In genomic region chr6:4958624-4959023, GRCh38 we compare ENCODE assay signal across 29 cellular contexts.
"Had no signal": no experiment of that assay in that cellular context is flagged by ENCODE, and none has a peak within 500 bp of the region (broad histone marks: within the 10 kb centered on the region; RNA-seq: fewer than 3 reads in every experiment).

No MANE protein-coding gene starts in this region.

- H2AFZ ChIP-seq: neural progenitor cell, parathyroid adenoma had no signal

- H3K9me3 ChIP-seq: ovary, psoas muscle, right lobe of liver, sigmoid colon, spleen, suprapubic skin, testis, tibial artery, transverse colon, upper lobe of right lung, uterus had no signal

- H3K4me3 ChIP-seq: neural progenitor cell, ovary, psoas muscle, right lobe of liver, sigmoid colon, skin epidermis, smooth muscle cell, spleen, suprapubic skin, testis, tibial artery, transverse colon, upper lobe of right lung, uterus had no signal

- H3K4me2 ChIP-seq: neural progenitor cell, smooth muscle cell had no signal

- H3K4me1 ChIP-seq: neural progenitor cell, parathyroid adenoma, right lobe of liver, sigmoid colon, spleen, suprapubic skin, testis, tibial artery, transverse colon, upper lobe of right lung, uterus had no signal

- H3K9ac ChIP-seq: neural progenitor cell, parathyroid adenoma had no signal

- H3K36me3 ChIP-seq: neural progenitor cell, ovary, uterus had no signal

- H3K27ac ChIP-seq: neural progenitor cell, ovary, parathyroid adenoma, psoas muscle, right lobe of liver, sigmoid colon, skin epidermis, spleen, suprapubic skin, testis, tibial artery, transverse colon, upper lobe of right lung, uterus had no signal

- H3K79me2 ChIP-seq: parathyroid adenoma had no signal

- ATAC-seq: natural killer cell; right cardiac atrium; stimulated activated memory B cell treated with anti-CD40 and anti-IgM and Interleukin-4, amounts not matched to agents 10 μg/mL and 1 μg/mL and 100 μg/mL, for 72 hours; stimulated activated naive CD8-positive, alpha-beta T cell treated with anti-CD3 and anti-CD28 coated beads, Interleukin-15, Interleukin-2, amounts not matched to agents 100 U/mL and 50 U/mL, for 24 hours had no signal

- H3K27me3 ChIP-seq: neural progenitor cell, ovary, right lobe of liver, sigmoid colon, spleen, suprapubic skin, testis, tibial artery, transverse colon, upper lobe of right lung, uterus had no signal

- DNase-seq: natural killer cell; occipital lobe; ovary; posterior cingulate gyrus; psoas muscle; right cardiac atrium; right lobe of liver; sigmoid colon; spleen; stimulated activated CD4-positive, alpha-beta T cell treated with anti-CD3 and anti-CD28 coated beads, Interleukin-12 subunit alpha, Interleukin-12 subunit beta, amount 100 ng/mL, for 4 hours; stimulated activated CD4-positive, alpha-beta T cell treated with anti-CD3 and anti-CD28 coated beads, Interleukin-1b, Interleukin-23, amount 100 ng/mL, for 48 hours; stimulated activated CD4-positive, alpha-beta T cell treated with anti-CD3 and anti-CD28 coated beads, Interleukin-4, amount 100 ng/mL, for 1 hour; stimulated activated CD4-positive, alpha-beta T cell treated with anti-CD3 and anti-CD28 coated beads, Interleukin-4, amount 100 ng/mL, for 4 hours; stimulated activated CD8-positive, alpha-beta memory T cell treated with anti-CD3 and anti-CD28 coated beads, Interleukin-4, amount 100 ng/mL, for 48 hours; stimulated activated naive CD4-positive, alpha-beta T cell; stimulated activated naive CD8-positive, alpha-beta T cell treated with anti-CD3 and anti-CD28 coated beads, Interleukin-15, amount 100 ng/mL, for 72 hours; stimulated activated naive CD8-positive, alpha-beta T cell treated with anti-CD3 and anti-CD28 coated beads, Interleukin-15, Interleukin-2, amounts not matched to agents 100 U/mL and 50 U/mL, for 24 hours; substantia nigra; testis; tibial artery; transverse colon; upper lobe of right lung; uterus had no signal
